In the genomic region with DNA sequence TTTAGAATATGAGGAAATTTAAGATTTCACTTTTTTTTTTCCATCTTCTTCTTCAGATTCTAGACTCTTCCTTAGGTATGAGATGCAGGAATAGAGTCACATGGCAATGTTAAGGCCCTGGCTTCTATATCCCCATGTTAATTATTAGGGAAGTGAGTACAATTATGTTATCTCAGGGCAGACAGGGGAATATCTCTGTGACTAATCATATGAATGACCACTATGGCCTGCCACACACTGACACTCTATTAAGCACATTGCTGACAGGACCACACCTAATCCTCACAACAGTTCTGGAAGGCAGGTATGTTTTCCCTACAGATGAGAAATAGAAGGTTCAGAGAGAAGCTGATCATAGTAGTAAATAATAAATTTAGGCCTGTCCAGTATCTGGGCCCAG, we compare ENCODE assay signal across 33 cellular contexts.
"Had no signal": no experiment of that assay in that cellular context is flagged by ENCODE, and none has a peak within 500 bp of the region (broad histone marks: within the 10 kb centered on the region; RNA-seq: fewer than 3 reads in every experiment).

No MANE protein-coding gene starts in this region.

- H3K4me1 ChIP-seq: Peyer's patch had no signal

- DNase-seq: activated B cell treated with CpG ODN at 0.5 μM for 24 hours; activated CD4-positive, alpha-beta T cell treated with anti-CD3 and anti-CD28 coated beads for 1 hour; activated CD4-positive, alpha-beta T cell treated with anti-CD3 and anti-CD28 coated beads for 48 hours; activated CD4-positive, alpha-beta T cell treated with anti-CD3 and anti-CD28 coated beads, Interleukin-2, amount 50 U/mL, for 4 hours; activated CD8-positive, alpha-beta T cell treated with anti-CD3 and anti-CD28 coated beads for 36 hours; activated effector memory CD4-positive, alpha-beta T cell treated with anti-CD3 and anti-CD28 coated beads, Interleukin-2, amount 50 U/mL, for 16 hours; activated naive CD4-positive, alpha-beta T cell; activated naive CD4-positive, alpha-beta T cell treated with anti-CD3 and anti-CD28 coated beads, Interleukin-2, amount 50 U/mL, for 16 hours; activated naive CD8-positive, alpha-beta T cell treated with anti-CD3 and anti-CD28 coated beads for 36 hours; activated T-cell treated with anti-CD3 and anti-CD28 coated beads, Interleukin-2, amount 50 U/mL, for 1 hour; activated T-cell treated with anti-CD3 and anti-CD28 coated beads, Interleukin-2, amount 50 U/mL, for 72 hours; amniotic stem cell; aorta; brain microvascular endothelial cell; MM.1S; MV-4-11; NCI-H1092; NCI-H1436 treated with DMSO at 0.1 percent for 48 hours; NCI-H1694 treated with DMSO at 0.1 percent for 48 hours; NCI-H2029; NCI-H345; NCI-H524 treated with DMSO at 0.1 percent for 48 hours; NK-92 treated with Interleukin-12 subunit alpha and Interleukin-12 subunit beta, amount 100 ng/mL, for 24 hours; PC-3; Peyer's patch; SIG-M5 had no signal

- H3K27me3 ChIP-seq: brain microvascular endothelial cell, cardiac muscle cell, Peyer's patch had no signal

- FAIRE-seq: TTC549 had no signal

- H3K4me3 ChIP-seq: cardiac muscle cell, Peyer's patch had no signal

- H3K27ac ChIP-seq: brain microvascular endothelial cell, cardiac muscle cell, KMS-11, Peyer's patch, RWPE1, VCaP had no signal

- ATAC-seq: activated CD8-positive, alpha-beta T cell treated with anti-CD3 and anti-CD28 coated beads for 36 hours; activated T-cell treated with anti-CD3 and anti-CD28 coated beads, Interleukin-2, amount 50 U/mL, for 72 hours; activated T-helper 17 cell treated with anti-CD3 and anti-CD28 coated beads, Interleukin-2, amount 50 U/mL, for 72 hours; PC-3; Right ventricle myocardium inferior had no signal

- H3K36me3 ChIP-seq: brain microvascular endothelial cell, cardiac muscle cell, Peyer's patch had no signal

- H3K9ac ChIP-seq: KMS-11 had no signal

- H3K9me3 ChIP-seq: Peyer's patch had no signal

- H3K4me2 ChIP-seq: KMS-11 had no signal
